9 cellular contexts compared by ENCODE assay signal in genomic region chr5:20608567-20608966, GRCh38.
"Had no signal": no experiment of that assay in that cellular context is flagged by ENCODE, and none has a peak within 500 bp of the region (broad histone marks: within the 10 kb centered on the region; RNA-seq: fewer than 3 reads in every experiment).

No MANE protein-coding gene starts in this region.

- H3K36me3 Mint-ChIP-seq: IgD-negative memory B cell had no signal

- H3K4me3 ChIP-seq: HAP-1 had no signal

- H3K4me2 ChIP-seq: KMS-11 had no signal

- H3K4me1 ChIP-seq: HAP-1 had no signal

- H3K9me3 ChIP-seq: HAP-1 had no signal

- H3K9ac ChIP-seq: KMS-11 had no signal

- H3K36me3 ChIP-seq: HAP-1 had no signal

- DNase-seq: GOT3, H7, HFFc6, KBM-7 had no signal

- H3K27ac ChIP-seq: KMS-11 had no signal

- H3K27me3 Mint-ChIP-seq: IgD-negative memory B cell had no signal

- H3K27ac Mint-ChIP-seq: HFFc6, IgD-negative memory B cell had no signal

- H3K4me3 Mint-ChIP-seq: HFFc6, IgD-negative memory B cell had no signal

- ATAC-seq: HCT116, HepG2 had no signal
